ENCODE assay signal across 8 cellular contexts in the genomic region with DNA sequence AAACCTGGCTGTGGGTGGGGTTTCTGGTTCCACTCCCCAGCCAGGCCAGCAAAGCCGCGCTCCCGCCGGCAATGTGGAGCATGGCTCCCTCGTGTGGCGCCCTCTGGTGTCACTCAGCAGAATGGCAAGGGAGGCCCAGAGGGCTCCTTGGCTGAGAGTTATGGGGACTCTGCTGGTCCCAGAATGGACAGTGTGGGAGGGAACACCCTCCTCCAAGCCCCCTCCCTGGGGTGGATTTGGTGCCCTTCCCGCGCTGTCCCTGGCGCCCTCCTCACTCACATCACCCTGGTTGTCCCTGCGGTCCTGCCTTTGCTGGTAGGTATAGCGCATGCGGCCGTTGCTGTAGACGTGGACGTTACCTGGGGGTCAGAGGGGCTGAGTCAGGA. TPM values are rescaled to one million over a fixed set of nuclear protein-coding genes. Genes with fewer than 3 reads are reported as not detected.
DNase-seq lines count a peak whose midpoint lies in the region; ATAC-seq and TF ChIP-seq lines count a peak whose summit lies in the region.

No MANE protein-coding gene starts in this region.

- peaks cover 31% of the 10 kb centered on the region; the same call in 2 of the 3 replicates for H3K36me3 Mint-ChIP-seq in GM23338 (ENCODE audit: low read depth)
- peaks cover 22% of the 10 kb centered on the region for H3K36me3 Mint-ChIP-seq in activated naive CD4-positive, alpha-beta T cell treated with anti-CD3 and anti-CD28 coated beads for 36 hours (ENCODE audit: low read depth)

- H3K4me3 Mint-ChIP-seq in GM23338, result no peak overlapping the region
- no peak overlapping the region for H3K4me3 Mint-ChIP-seq in activated naive CD4-positive, alpha-beta T cell treated with anti-CD3 and anti-CD28 coated beads for 36 hours

- CTCF ChIA-PET in activated naive CD4-positive, alpha-beta T cell treated with anti-CD3 and anti-CD28 coated beads for 36 hours (lab: Charles Lee), result interaction anchor here (0.8 to 7.4 kb wide), 14 partner anchors 9 to 292 kb away, joined by 3 to 83 read pairs (median 5); a partner anchor contains a TSS

- intact Hi-C loops in activated naive CD4-positive, alpha-beta T cell treated with anti-CD3 and anti-CD28 coated beads for 36 hours (cut with micrococcal nuclease), result loop anchor here (1.0 kb wide), 1 partner anchor 292 kb away; no protein-coding TSS in a partner anchor
- intact Hi-C loops in sigmoid colon (cut with DNase I), result no loop called here

- WGBS in sigmoid colon, 2 donors, result 57 to 58% methylated on average over 15 of the region's 15 CpGs

- no peaks in the 10 kb centered on the region for H3K9me3 ChIP-seq in cardiac muscle cell (ENCODE audit: low read depth)
- no peaks in the 10 kb centered on the region for H3K9me3 ChIP-seq in sigmoid colon

- no peak overlapping the region for H2AFZ ChIP-seq in GM23338

- peaks cover 2% of the 10 kb centered on the region; the same call in 1 of the 3 replicates for H3K4me1 Mint-ChIP-seq in GM23338
- H3K4me1 Mint-ChIP-seq in activated naive CD4-positive, alpha-beta T cell treated with anti-CD3 and anti-CD28 coated beads for 36 hours (ENCODE audit: low read depth), result peaks cover 25% of the 10 kb centered on the region

- H3K36me3 ChIP-seq in GM23338 (ENCODE audit: insufficient read depth), result no peaks in the 10 kb centered on the region; the same call in 1 of the 2 replicates
- peaks cover 13% of the 10 kb centered on the region for H3K36me3 ChIP-seq in cardiac muscle cell
- H3K36me3 ChIP-seq in sigmoid colon, result peaks cover 28 to 94% (median 58%) of the 10 kb centered on the region in 4 donors

- H3K79me2 ChIP-seq in GM23338 (replicated peaks; ENCODE audit: insufficient read depth), result no peaks in the 10 kb centered on the region

- no peaks in the 10 kb centered on the region for H3K27me3 Mint-ChIP-seq in GM23338 (ENCODE audit: insufficient read depth, low read depth, poor library complexity)
- no peaks in the 10 kb centered on the region for H3K27me3 Mint-ChIP-seq in activated naive CD4-positive, alpha-beta T cell treated with anti-CD3 and anti-CD28 coated beads for 36 hours (ENCODE audit: low read depth)

- H3F3A ChIP-seq in GM23338 (replicated peaks; ENCODE audit: low read depth), result no peaks in the 10 kb centered on the region

- no peaks in the 10 kb centered on the region for H3K9me3 Mint-ChIP-seq in GM23338
- no peaks in the 10 kb centered on the region for H3K9me3 Mint-ChIP-seq in activated naive CD4-positive, alpha-beta T cell treated with anti-CD3 and anti-CD28 coated beads for 36 hours

- H3K4me3 ChIP-seq in AG09309 (ENCODE audit: control insufficient read depth, low read depth, low read length) (no peak overlapping the region), GM23338 (no peak overlapping the region), cardiac muscle cell (no peak overlapping the region), sigmoid colon (no peak overlapping the region)

- H4K20me1 ChIP-seq in GM23338 (replicated peaks; ENCODE audit: insufficient read depth), result 0 out of 2 replicates have a peak, but pooled peaks cover 3% of the 10 kb centered on the region

- in situ Hi-C loops in SK-MEL-5 (cut with HindIII; ENCODE audit: low pct_unique_long_range_greater_than_20kb, low sequenced_read_pairs), result loop anchor here (25.0 kb wide), 1 partner anchor 228 kb away; no protein-coding TSS in a partner anchor

- no peak overlapping the region for H3K27ac Mint-ChIP-seq in GM23338
- H3K27ac Mint-ChIP-seq in activated naive CD4-positive, alpha-beta T cell treated with anti-CD3 and anti-CD28 coated beads for 36 hours, result no peak overlapping the region

- H3K4me2 ChIP-seq in GM23338, result no peak overlapping the region

- H3K27ac ChIP-seq in GM23338 (ENCODE audit: low read depth) (0 out of 2 replicates have a peak overlapping the region, but pooled peaks have one; percentile 19), cardiac muscle cell (no peak overlapping the region), sigmoid colon (no peak overlapping the region)

- ATAC-seq in GM23338, result peak; percentile 85
- ATAC-seq in HG03521 (IDR thresholded peaks at IDR 0.05; ENCODE audit: unreplicated experiment), result no peak
- no peak for ATAC-seq in HG03025 (IDR thresholded peaks at IDR 0.05; ENCODE audit: low FRiP score, unreplicated experiment)

- DNase-seq in AG09309 (ENCODE audit: low read depth) (no peak), GM23338 (ENCODE audit: low spot score) (peak; percentile 86), SK-MEL-5 (ENCODE audit: low read depth, low spot score) (peak; percentile 67), cardiac muscle cell (ENCODE audit: low read depth in 1 of 2, low spot score in 1 of 2) (peak; percentile 70 to 73), sigmoid colon (no peak)
- DNase-seq in activated naive CD4-positive, alpha-beta T cell treated with anti-CD3 and anti-CD28 coated beads for 36 hours, result peak; percentile 84

- no peak for TF ChIP-seq POLR2A in sigmoid colon (IDR thresholded peaks at IDR 0.05)

- no peak for TF ChIP-seq EP300 in sigmoid colon (IDR thresholded peaks at IDR 0.05)

- TF ChIP-seq CTCF in AG09309 (IDR thresholded peaks at IDR 0.05; ENCODE audit: control insufficient read depth, insufficient read depth, low read depth, low read length, missing control alignments) (peak; percentile 99), GM23338 (conservative IDR thresholded peaks at IDR 0.05; ENCODE audit: low read depth in 2 of 2) (peak; percentile 96 to 98), cardiac muscle cell (IDR thresholded peaks at IDR 0.05; ENCODE audit: low read depth, low read length) (peak; percentile 96), sigmoid colon (IDR thresholded peaks at IDR 0.05) (peak; percentile 75 to 97 (median 80))

- no peaks in the 10 kb centered on the region for H3K9me2 ChIP-seq in GM23338 (ENCODE audit: insufficient read depth)

- H3K4me1 ChIP-seq in GM23338 (ENCODE audit: insufficient read depth) (no peaks in the 10 kb centered on the region), cardiac muscle cell (ENCODE audit: low read depth) (no peaks in the 10 kb centered on the region), sigmoid colon (peaks cover 0 to 18% (median 15%) of the 10 kb centered on the region in 4 donors)

- H3K27me3 ChIP-seq in GM23338 (ENCODE audit: insufficient read depth), result no peaks in the 10 kb centered on the region
- no peaks in the 10 kb centered on the region for H3K27me3 ChIP-seq in cardiac muscle cell
- no peaks in the 10 kb centered on the region for H3K27me3 ChIP-seq in sigmoid colon

TF ChIP-seq in GM23338, 12 proteins besides CTCF, POLR2A, EP300 and RAD21 (continues in another document):
- TF ChIP-seq EZH2 (IDR thresholded peaks at IDR 0.05; ENCODE audit: low read depth, unreplicated experiment), result no peak
- TF ChIP-seq POLR2AphosphoS5 (IDR thresholded peaks at IDR 0.05; ENCODE audit: low read depth), result no peak
- TF ChIP-seq, protein P1, sequence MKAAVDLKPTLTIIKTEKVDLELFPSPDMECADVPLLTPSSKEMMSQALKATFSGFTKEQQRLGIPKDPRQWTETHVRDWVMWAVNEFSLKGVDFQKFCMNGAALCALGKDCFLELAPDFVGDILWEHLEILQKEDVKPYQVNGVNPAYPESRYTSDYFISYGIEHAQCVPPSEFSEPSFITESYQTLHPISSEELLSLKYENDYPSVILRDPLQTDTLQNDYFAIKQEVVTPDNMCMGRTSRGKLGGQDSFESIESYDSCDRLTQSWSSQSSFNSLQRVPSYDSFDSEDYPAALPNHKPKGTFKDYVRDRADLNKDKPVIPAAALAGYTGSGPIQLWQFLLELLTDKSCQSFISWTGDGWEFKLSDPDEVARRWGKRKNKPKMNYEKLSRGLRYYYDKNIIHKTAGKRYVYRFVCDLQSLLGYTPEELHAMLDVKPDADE (IDR thresholded peaks at IDR 0.05), result no peak

RNA-seq across cellular contexts. Expression of a gene that starts 14.2 kb away (rescaled TPM):
- 13.0 and 16.0 TPM in 2 replicates for total RNA-seq in GM23338 (2014; rRNA removed; shearing (Covaris generic))
- polyA plus RNA-seq in GM23338 (2016; fragmentation: Nextera tagmentation; extraction: Ambion mirVana), result 12.6 and 12.8 TPM in 2 replicates
- total RNA-seq in SK-MEL-5 (2014; rRNA removed; shearing (Covaris generic)), result 30.2 and 32.0 TPM in 2 replicates
- polyA plus RNA-seq in SK-MEL-5 (2015; cell fraction: cytosol; rRNA removed), result 28.5 and 30.8 TPM in 2 replicates
- polyA plus RNA-seq in SK-MEL-5 (2015; cell fraction: nucleus; rRNA removed), result 16.8 and 26.4 TPM in 2 replicates
- 10 to 100 TPM; 13.7 to 14.1 TPM for total RNA-seq in activated naive CD4-positive, alpha-beta T cell treated with anti-CD3 and anti-CD28 coated beads for 36 hours
- total RNA-seq in cardiac muscle cell, result 29.3 and 32.0 TPM in 2 replicates
- 23.8 and 34.2 TPM in 2 replicates for polyA plus RNA-seq in cardiac muscle cell
- 10 to 100 TPM; 22.4 to 38.5 (median 30.0) TPM for total RNA-seq in sigmoid colon
- 10 to 100 TPM in 2 of 3 donors, 1 to 10 TPM in 1; 9.5 to 28.7 (median 15.6) TPM for polyA plus RNA-seq in sigmoid colon

Comparison
In these comparisons a context has a peak if more than half of its experiments do, and no peak if none do; other contexts are left out.
1. DNase-seq: peak in GM23338 (single experiment), SK-MEL-5 (single experiment), activated naive CD4-positive, alpha-beta T cell treated with anti-CD3 and anti-CD28 coated beads for 36 hours (single experiment) and cardiac muscle cell (2 of 2); none in AG09309 (single experiment) and sigmoid colon (single experiment).
2. Peak in every context shown above with its lines, with median percentiles within 50 percentile points of each other: CTCF ChIP-seq.